ENCODE assay signal across 8 cellular contexts in the genomic region with DNA sequence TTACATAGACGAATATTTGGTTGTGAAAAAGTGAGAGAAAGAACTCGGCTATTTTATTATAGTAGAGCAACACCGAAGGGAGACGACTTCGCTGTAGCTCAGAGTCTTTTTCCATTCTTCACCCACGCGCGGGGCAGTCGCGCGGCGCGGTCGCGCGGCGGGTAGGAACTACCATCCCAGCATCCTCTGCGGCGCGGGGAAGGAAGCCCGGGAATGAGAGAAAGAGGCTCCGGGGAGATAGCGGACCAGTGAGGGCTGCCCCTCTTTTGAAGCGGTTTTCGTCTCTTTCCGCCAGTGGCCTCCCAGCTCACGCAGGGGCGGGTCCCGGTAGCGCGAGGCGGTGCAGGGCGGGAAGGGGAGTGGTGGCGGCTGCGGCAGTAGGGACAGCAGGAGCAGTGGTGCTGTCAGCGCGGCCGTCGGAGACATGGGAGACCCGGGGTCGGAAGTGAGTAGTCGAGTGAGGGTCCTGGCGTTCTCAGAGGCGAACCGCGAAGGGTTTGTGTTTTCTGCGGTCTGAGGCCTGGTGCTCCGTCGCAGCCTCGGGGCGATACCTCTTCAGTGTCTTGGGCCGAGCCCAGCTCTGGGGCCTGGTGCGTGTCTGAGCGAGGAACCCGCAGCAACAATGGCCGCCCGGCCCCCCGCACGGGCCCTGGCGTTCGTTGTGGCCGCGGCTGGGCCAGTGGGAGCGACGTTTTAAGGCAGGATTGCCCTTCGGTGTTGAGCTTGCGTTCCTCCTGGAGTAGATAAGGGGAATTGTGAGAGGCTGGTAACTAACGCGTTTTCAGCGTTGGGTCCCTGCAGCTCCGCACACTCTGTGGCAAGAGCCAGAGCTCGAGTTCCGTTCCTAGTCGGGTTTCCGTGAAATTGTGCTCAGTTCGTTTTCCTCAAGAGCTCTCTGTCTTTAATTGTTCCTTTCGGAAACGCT. TPM values are rescaled to one million over a fixed set of nuclear protein-coding genes. Genes with fewer than 3 reads are reported as not detected.
DNase-seq lines count a peak whose midpoint lies in the region; ATAC-seq, FAIRE-seq and TF ChIP-seq lines count a peak whose summit lies in the region.
"Not testable (repeated sequence)": the region's sequence is repeated elsewhere in the genome, so short reads cannot be mapped to it uniquely, and the experiment has no call there.

A gene with protein sequence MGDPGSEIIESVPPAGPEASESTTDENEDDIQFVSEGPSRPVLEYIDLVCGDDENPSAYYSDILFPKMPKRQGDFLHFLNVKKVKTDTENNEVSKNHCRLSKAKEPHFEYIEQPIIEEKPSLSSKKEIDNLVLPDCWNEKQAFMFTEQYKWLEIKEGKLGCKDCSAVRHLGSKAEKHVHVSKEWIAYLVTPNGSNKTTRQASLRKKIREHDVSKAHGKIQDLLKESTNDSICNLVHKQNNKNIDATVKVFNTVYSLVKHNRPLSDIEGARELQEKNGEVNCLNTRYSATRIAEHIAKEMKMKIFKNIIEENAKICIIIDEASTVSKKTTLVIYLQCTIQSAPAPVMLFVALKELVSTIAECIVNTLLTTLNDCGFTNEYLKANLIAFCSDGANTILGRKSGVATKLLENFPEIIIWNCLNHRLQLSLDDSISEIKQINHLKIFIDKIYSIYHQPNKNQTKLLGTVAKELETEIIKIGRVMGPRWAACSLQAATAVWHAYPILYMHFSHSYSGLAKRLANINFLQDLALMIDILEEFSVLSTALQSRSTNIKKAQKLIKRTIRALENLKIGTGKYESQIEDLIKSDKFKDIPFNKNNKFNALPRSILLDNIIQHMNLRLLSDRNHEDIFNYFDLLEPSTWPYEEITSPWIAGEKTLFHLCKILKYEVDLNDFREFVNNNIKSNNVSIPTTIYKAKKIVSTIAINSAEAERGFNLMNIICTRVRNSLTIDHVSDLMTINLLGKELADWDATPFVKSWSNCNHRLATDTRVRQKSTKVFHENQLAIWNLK (plus strand): TSS at position 362 of the 925 bp plus-strand sequence. CDS start 63 bp downstream, at position 425.

- CTCF ChIA-PET in T-cell (lab: Charles Lee): interaction anchor here (0.6 to 1.4 kb wide), 5 partner anchors 25 to 270 kb away, joined by 3 to 5 read pairs (median 3); no protein-coding TSS in a partner anchor

- WGBS in adrenal gland, 4 donors: 0 to 1% (median 1%) methylated on average over 21 to 43 of the region's 78 CpGs
- WGBS in prostate gland: 0% methylated on average over 46 of the region's 78 CpGs

- ATAC-seq in HG02840 (IDR thresholded peaks at IDR 0.05; ENCODE audit: low FRiP score, unreplicated experiment) (peak; percentile 94), T-cell (replicated peaks in 1 of 4) (peak; percentile 91 to 96 (median 94)), left cardiac atrium (peak; percentile 100)

- not testable (repeated sequence) for H3K27me3 Mint-ChIP-seq in T-cell

- not testable (repeated sequence) for H3K9me3 ChIP-seq in adrenal gland (replicated peaks in 1 of 3); prostate gland

- peak within 1 kb of the TSS; percentile 96 to 98 (median 97) for H3K4me3 Mint-ChIP-seq in T-cell

- FAIRE-seq in GM12891 (lab: Jason Lieb, UNC): not testable (repeated sequence)

- DNase-seq in GM12891 (ENCODE audit: insufficient read length, low spot score) (peak; percentile 61), NCI-H1436 (lab: John Stamatoyannopoulos, UW) (peak; percentile 84), T-cell (peak; percentile 49 to 79 (median 65)), adrenal gland (peak; percentile 92 to 95 (median 94)), left cardiac atrium (peak; percentile 92), prostate gland (ENCODE audit: low spot score) (peak; percentile 86), ureter (ENCODE audit: low spot score) (peak; percentile 90)

- peak in 1 of 6 experiments; percentile 13 for TF ChIP-seq CTCF in adrenal gland (IDR thresholded peaks at IDR 0.05)
- TF ChIP-seq CTCF in prostate gland (IDR thresholded peaks at IDR 0.05): peak in 2 of 4 experiments; percentile 5 to 19

- peak within 1 kb of the TSS in 3 of 4 donors; percentile 9 to 56 (median 28) for H3K4me3 ChIP-seq in adrenal gland
- peak within 1 kb of the TSS; percentile 28 to 38 for H3K4me3 ChIP-seq in prostate gland

- H3K36me3 Mint-ChIP-seq in T-cell: peaks cover 13% of the 10 kb centered on the region

- not testable (repeated sequence) for H3K9me3 Mint-ChIP-seq in T-cell

- POLR2A ChIA-PET in T-cell (lab: Charles Lee): interaction anchor here in 1 of 2 donors (0.6 kb wide), 3 partner anchors 11 to 71 kb away, joined by 3 read pairs; no protein-coding TSS in a partner anchor

- peaks cover 0 to 22% of the 10 kb centered on the region in 2 donors for H3K4me1 ChIP-seq in adrenal gland (replicated peaks in 1 of 2)
- H3K4me1 ChIP-seq in prostate gland (replicated peaks): not testable (repeated sequence)

- H3K27ac ChIP-seq in adrenal gland (peak within 1 kb of the TSS in 3 of 5 donors; percentile 48 to 82 (median 76)), prostate gland (peak within 1 kb of the TSS; percentile 46 to 62)

- peaks cover 30 to 33% (median 32%) of the 10 kb centered on the region in 3 donors for H3K4me1 Mint-ChIP-seq in T-cell

- peak within 1 kb of the TSS; percentile 90 to 91 for H3K27ac Mint-ChIP-seq in T-cell

- TF ChIP-seq POLR2A in GM12891 (IDR thresholded peaks at IDR 0.05; ENCODE audit: low read depth, low read length) (peak; percentile 66), adrenal gland (IDR thresholded peaks at IDR 0.05) (peak; percentile 85 to 92), prostate gland (IDR thresholded peaks at IDR 0.05) (peak; percentile 50)

- H3K27me3 ChIP-seq in adrenal gland; prostate gland (replicated peaks; ENCODE audit: insufficient read depth): not testable (repeated sequence)

- peaks cover 0 to 16% of the 10 kb centered on the region in 2 donors for H3K36me3 ChIP-seq in adrenal gland (replicated peaks in 1 of 2)
- not testable (repeated sequence) for H3K36me3 ChIP-seq in prostate gland

- intact Hi-C loops in adrenal gland (cut with DNase I): loop anchor here in 1 of 2 donors (10.0 kb wide), 1 partner anchor 268 kb away; a partner anchor contains a TSS
- intact Hi-C loops in left cardiac atrium (cut with DNase I): not testable (repeated sequence)
- intact Hi-C loops in prostate gland (cut with DNase I): loop anchor here (5.0 kb wide), 1 partner anchor 271 kb away; a partner anchor contains a TSS

TF ChIP-seq in GM12891, 5 proteins besides CTCF, POLR2A, EP300 and RAD21:
- TF ChIP-seq TAF1 (IDR thresholded peaks at IDR 0.05; ENCODE audit: low read depth, low read length) (peak; percentile 63), PAX5 (IDR thresholded peaks at IDR 0.05; ENCODE audit: insufficient read depth, low read length, severe bottlenecking) (peak; percentile 18), POLR2AphosphoS5 (IDR thresholded peaks at IDR 0.05; ENCODE audit: low read depth, low read length) (peak; percentile 43; the same call in 1 of the 2 replicates)

RNA-seq across cellular contexts. Expression of the gene that starts here (rescaled TPM):
- 7.3 TPM for polyA plus RNA-seq in GM12891 (2012; ENCODE audit: low read depth, missing spikeins)
- 10 to 100 TPM; 12.5 to 20.5 (median 15.2) TPM for total RNA-seq in T-cell
- total RNA-seq in adrenal gland: 10 to 100 TPM in 7 of 8 donors, 1 to 10 TPM in 1; 4.4 to 43.1 (median 16.0) TPM
- 10 to 100 TPM in 1 of 3 donors, 1 to 10 TPM in 2; 3.7 to 15.9 (median 4.3) TPM for polyA plus RNA-seq in adrenal gland
- total RNA-seq in left cardiac atrium: 10 to 100 TPM in 1 of 2 donors, 1 to 10 TPM in 1; 8.8 to 11.8 TPM
- total RNA-seq in prostate gland: 1 to 10 TPM; 7.8 to 9.2 TPM
- total RNA-seq in ureter: 19.8 TPM

Comparison
In these comparisons a context has a peak if more than half of its experiments do, and no peak if none do; other contexts are left out.
1. Peak in every context shown above with its lines: DNase-seq, ATAC-seq, H3K4me3 ChIP-seq and H3K27ac ChIP-seq.